17 cellular contexts compared by ENCODE assay signal in the genomic region with DNA sequence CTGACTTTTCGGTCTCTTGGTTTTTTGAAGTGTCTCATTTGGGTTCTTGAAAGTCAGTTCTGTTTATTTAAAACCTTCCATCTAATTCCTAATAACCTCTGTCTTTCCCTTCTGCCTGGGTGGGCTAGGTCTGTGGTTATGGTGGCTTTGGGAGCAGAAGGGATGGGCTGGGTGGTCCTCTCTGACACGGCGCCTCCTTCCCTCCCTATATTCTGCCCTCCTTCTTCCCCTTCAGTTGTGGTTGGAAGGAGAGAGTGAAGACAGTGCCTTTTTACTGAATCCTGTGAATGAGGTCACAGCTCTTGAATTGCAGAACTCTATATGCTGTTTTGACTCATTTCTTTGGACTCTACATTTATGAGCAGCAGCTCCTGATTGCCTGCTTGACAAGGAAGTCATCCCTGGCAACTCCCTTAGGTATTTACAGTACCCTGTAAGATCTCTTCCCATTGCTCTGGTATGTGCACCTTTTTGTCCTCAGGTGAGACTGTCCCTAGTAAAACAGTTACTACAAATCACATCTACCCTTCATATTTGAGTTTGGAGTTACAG.
"Had no signal": no experiment of that assay in that cellular context is flagged by ENCODE, and none has a peak within 500 bp of the region (broad histone marks: within the 10 kb centered on the region; RNA-seq: fewer than 3 reads in every experiment).

No MANE protein-coding gene starts in this region.

- H3K27ac ChIP-seq: epithelial cell of prostate, gastrocnemius medialis, heart left ventricle, neutrophil, tibial artery, uterus had no signal

- H3K4me3 ChIP-seq: gastrocnemius medialis, heart left ventricle, lung, tibial artery, uterus had no signal

- H3K9me3 ChIP-seq: gastrocnemius medialis, heart left ventricle, neutrophil, tibial artery, uterus had no signal

- H3K27me3 ChIP-seq: gastrocnemius medialis, neutrophil, tibial artery, uterus had no signal

- DNase-seq: activated CD4-positive, alpha-beta memory T cell treated with anti-CD3 and anti-CD28 coated beads, Interleukin-2, amount 10 ng/mL, durations not matched to agents 7 days and 5 days; activated CD4-positive, alpha-beta T cell treated with anti-CD3 and anti-CD28 coated beads for 4 hours; activated effector memory CD4-positive, alpha-beta T cell treated with Interleukin-2 at 50 U/mL for 16 hours; activated T-cell treated with anti-CD3 and anti-CD28 coated beads, Interleukin-2, amount 50 U/mL, for 4 hours; central memory CD4-positive, alpha-beta T cell; effector memory CD8-positive, alpha-beta T cell; gastrocnemius medialis; heart left ventricle; naive thymus-derived CD8-positive, alpha-beta T cell; stimulated activated CD4-positive, alpha-beta T cell treated with anti-CD3 and anti-CD28 coated beads, Interleukin-15, amount 100 ng/mL, for 24 hours; stimulated activated CD4-positive, alpha-beta T cell treated with anti-CD3 and anti-CD28 coated beads, Interleukin-4, amount 100 ng/mL, for 1 hour; stimulated activated naive B cell treated with anti-CD40 and anti-IgM and Interleukin-4, amounts not matched to agents 10 μg/mL and 1 μg/mL and 100 μg/mL, for 72 hours; tibial artery; uterus had no signal

- H3K4me1 ChIP-seq: gastrocnemius medialis, heart left ventricle, tibial artery, uterus had no signal

- H3K36me3 ChIP-seq: gastrocnemius medialis, heart left ventricle, neutrophil, tibial artery, uterus had no signal
